Comparison of ENCODE assay signal across 16 cellular contexts in the genomic region with DNA sequence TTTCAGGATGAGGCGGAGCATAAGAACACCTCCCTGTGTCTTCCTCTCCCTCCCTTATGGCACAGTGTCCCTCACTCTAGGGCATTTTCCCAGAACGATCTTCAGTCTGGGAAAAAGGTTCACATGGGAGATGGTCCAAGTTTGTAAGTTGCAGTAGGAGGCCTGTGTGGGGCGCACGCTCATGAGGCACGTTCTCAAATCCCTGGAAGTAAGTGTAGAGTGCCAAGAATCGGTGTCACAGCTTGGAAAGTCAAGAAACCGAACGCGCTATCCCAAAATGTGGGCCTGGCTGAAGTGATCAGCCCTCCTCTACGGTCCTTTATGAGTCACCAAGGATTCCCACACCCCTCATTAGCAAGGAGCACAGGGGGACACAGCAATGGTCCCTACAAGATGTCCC. TPM values are rescaled to one million over a fixed set of nuclear protein-coding genes. Genes with fewer than 3 reads are reported as not detected.
DNase-seq lines count a peak whose midpoint lies in the region; ATAC-seq, FAIRE-seq and TF ChIP-seq lines count a peak whose summit lies in the region.
"Had no signal": no experiment of that assay in that cellular context is flagged by ENCODE, and none has a peak within 500 bp of the region (broad histone marks: within the 10 kb centered on the region; RNA-seq: fewer than 3 reads in every experiment).

No MANE protein-coding gene starts in this region.

- H3K27ac ChIP-seq in DND-41 (ENCODE audit: low read length): peak overlapping the region; percentile 27; the same call in 1 of the 2 replicates
- no peak overlapping the region for H3K27ac ChIP-seq in mesenchymal stem cell (ENCODE audit: low read length, poor library complexity, severe bottlenecking)
- H3K27ac ChIP-seq in tibial nerve: peak overlapping the region; percentile 3 to 87 (median 56)
- H3K27ac ChIP-seq: C4-2B had no signal

- peak overlapping the region; percentile 86 for H4K8ac ChIP-seq in mesenchymal stem cell (ENCODE audit: low read length)

- peak overlapping the region; percentile 57 to 71 for H3K4ac ChIP-seq in mesenchymal stem cell (ENCODE audit: low read depth in 1 of 2, low read length in 2 of 2)

- no peak overlapping the region for H2BK120ac ChIP-seq in mesenchymal stem cell (ENCODE audit: low read depth, low read length)

- no peak for ATAC-seq in DND-41 (ENCODE audit: insufficient read depth, low read depth)
- ATAC-seq: activated CD4-positive, CD25-positive, alpha-beta regulatory T cell treated with anti-CD3 and anti-CD28 coated beads, Interleukin-2, amount 50 U/mL, for 24 hours; stimulated activated naive CD8-positive, alpha-beta T cell treated with anti-CD3 and anti-CD28 coated beads, Interleukin-15, Interleukin-2, amounts not matched to agents 100 U/mL and 50 U/mL, for 24 hours had no signal

- peak overlapping the region in 1 of 2 experiments; percentile 44 for H3K14ac ChIP-seq in mesenchymal stem cell (ENCODE audit: low read length in 2 of 2)

- 88% methylated on average over 10 of the region's 10 CpGs for WGBS in mesenchymal stem cell
- 67 to 68% methylated on average over 10 of the region's 10 CpGs for WGBS in tibial nerve, 2 donors

- H3K4me2 ChIP-seq in DND-41 (ENCODE audit: insufficient read depth, low read length) (no peak overlapping the region), mesenchymal stem cell (ENCODE audit: low read length, poor library complexity, severe bottlenecking) (no peak overlapping the region)

- no peak for DNase-seq in DND-41
- peak; percentile 15 for DNase-seq in adipocyte (ENCODE audit: low read depth)
- DNase-seq in mesenchymal stem cell: no peak
- no peak for DNase-seq in tibial nerve (ENCODE audit: low spot score in 2 of 2)
- no peak for DNase-seq in HT-29 (ENCODE audit: low spot score)
- DNase-seq in CD1c-positive myeloid dendritic cell (ENCODE audit: extremely low spot score): no peak
- no peak for DNase-seq in RCC 7860 (ENCODE audit: low spot score)
- no peak for DNase-seq in NCI-H2029 treated with DMSO at 0.1 percent for 48 hours (lab: John Stamatoyannopoulos, UW)
- DNase-seq: NCI-H1930; NCI-H526; RPMI8226; stimulated activated naive CD8-positive, alpha-beta T cell treated with anti-CD3 and anti-CD28 coated beads, Interleukin-15, Interleukin-2, amounts not matched to agents 100 U/mL and 50 U/mL, for 24 hours had no signal

- H3K79me2 ChIP-seq in DND-41 (ENCODE audit: insufficient read depth, low read length): no peaks in the 10 kb centered on the region

- H3K79me1 ChIP-seq in mesenchymal stem cell (replicated peaks; ENCODE audit: low read length, poor library complexity, severe bottlenecking): no peaks in the 10 kb centered on the region

- peak overlapping the region; percentile 57 to 59 for H3K18ac ChIP-seq in mesenchymal stem cell (ENCODE audit: low read depth in 1 of 2, low read length in 2 of 2)

- H2AFZ ChIP-seq in DND-41 (ENCODE audit: low read depth, low read length) (peak overlapping the region; percentile 80), mesenchymal stem cell (ENCODE audit: low read depth, low read length) (no peak overlapping the region)

- no peak for TF ChIP-seq CTCF in DND-41 (IDR thresholded peaks at IDR 0.05; ENCODE audit: borderline replicate concordance, extremely low read depth, low read length, poor library complexity, severe bottlenecking)
- TF ChIP-seq CTCF in tibial nerve (IDR thresholded peaks at IDR 0.05): no peak

- H4K91ac ChIP-seq in mesenchymal stem cell (ENCODE audit: low read length): peak overlapping the region; percentile 76

- H2BK12ac ChIP-seq in mesenchymal stem cell (ENCODE audit: low read length in 2 of 2): peak overlapping the region; percentile 79 to 96

- H3K9me3 ChIP-seq in DND-41 (ENCODE audit: insufficient read depth, low read length, severe bottlenecking) (no peaks in the 10 kb centered on the region), adipocyte (ENCODE audit: control insufficient read depth, low read length) (no peaks in the 10 kb centered on the region), mesenchymal stem cell (ENCODE audit: control insufficient read depth, low read length) (no peaks in the 10 kb centered on the region), tibial nerve (no peaks in the 10 kb centered on the region)

- no peak for TF ChIP-seq EP300 in tibial nerve (IDR thresholded peaks at IDR 0.05)

- H3K4me3 ChIP-seq in DND-41 (ENCODE audit: low read depth in 1 of 2, low read length in 2 of 2): no peak overlapping the region
- peak overlapping the region; percentile 20 for H3K4me3 ChIP-seq in adipocyte (ENCODE audit: low read length)
- no peak overlapping the region for H3K4me3 ChIP-seq in mesenchymal stem cell (ENCODE audit: insufficient read depth in 1 of 2, low read depth in 1 of 2, low read length in 2 of 2)
- H3K4me3 ChIP-seq in tibial nerve: no peak overlapping the region
- H3K4me3 ChIP-seq: skin epidermis had no signal

- H3K27me3 ChIP-seq in DND-41 (ENCODE audit: insufficient read depth, low read length, poor library complexity): peaks cover 11% of the 10 kb centered on the region
- peaks cover 15% of the 10 kb centered on the region for H3K27me3 ChIP-seq in adipocyte (replicated peaks; ENCODE audit: control insufficient read depth, insufficient read depth, low read length)
- H3K27me3 ChIP-seq in mesenchymal stem cell (ENCODE audit: control insufficient read depth in 1 of 2, insufficient read depth in 1 of 2, low read length in 2 of 2): peaks cover 49 to 60% of the 10 kb centered on the region in 2 experiments
- H3K27me3 ChIP-seq in tibial nerve: no peaks in the 10 kb centered on the region

- peak overlapping the region; percentile 26 for H2BK15ac ChIP-seq in mesenchymal stem cell (ENCODE audit: low read depth, poor library complexity, severe bottlenecking)

- FAIRE-seq in RCC 7860 (lab: Jason Lieb, UNC): no peak
- FAIRE-seq: GM12891 had no signal

- no peak for TF ChIP-seq POLR2A in tibial nerve (IDR thresholded peaks at IDR 0.05)

- H3K36me3 ChIP-seq in DND-41 (ENCODE audit: insufficient read depth, low read length): no peaks in the 10 kb centered on the region
- H3K36me3 ChIP-seq in adipocyte (ENCODE audit: control insufficient read depth, insufficient read depth, low read length, severe bottlenecking): no peaks in the 10 kb centered on the region
- peaks cover 0 to 4% of the 10 kb centered on the region in 2 experiments for H3K36me3 ChIP-seq in mesenchymal stem cell (ENCODE audit: control insufficient read depth in 1 of 2, insufficient read depth in 2 of 2, low read depth in 1 of 2, low read length in 2 of 2)
- H3K36me3 ChIP-seq in tibial nerve: peaks cover 0 to 19% (median 0%) of the 10 kb centered on the region in 3 donors

- H3K23ac ChIP-seq in mesenchymal stem cell (ENCODE audit: low read length in 2 of 2): peak overlapping the region in 1 of 2 experiments; percentile 34

- no peaks in the 10 kb centered on the region for H4K20me1 ChIP-seq in DND-41 (ENCODE audit: insufficient read depth, low read length)

- H3K9ac ChIP-seq in DND-41 (ENCODE audit: low read depth, low read length) (no peak overlapping the region), adipocyte (ENCODE audit: low read length) (peak overlapping the region; percentile 61), mesenchymal stem cell (ENCODE audit: low read length) (no peak overlapping the region)

- no peak overlapping the region for H2BK5ac ChIP-seq in mesenchymal stem cell (ENCODE audit: low read depth, low read length, poor library complexity, severe bottlenecking)

- no peak overlapping the region for H2AK5ac ChIP-seq in mesenchymal stem cell (ENCODE audit: low read length, severe bottlenecking)

- peaks cover 28% of the 10 kb centered on the region for H3K4me1 ChIP-seq in DND-41 (ENCODE audit: insufficient read depth, low read length)
- H3K4me1 ChIP-seq in adipocyte (ENCODE audit: control insufficient read depth, insufficient read depth, low read length): peaks cover 26% of the 10 kb centered on the region
- H3K4me1 ChIP-seq in mesenchymal stem cell (ENCODE audit: control insufficient read depth, insufficient read depth, low read depth, low read length): peaks cover 14% of the 10 kb centered on the region
- peaks cover 0 to 43% (median 18%) of the 10 kb centered on the region in 4 donors for H3K4me1 ChIP-seq in tibial nerve

RNA-seq across cellular contexts. Expression of a gene that starts 23.9 kb away (rescaled TPM):
- polyA plus RNA-seq in mesenchymal stem cell (2013, experiment 1 of 2): 81.8 TPM
- polyA plus RNA-seq in mesenchymal stem cell (2013, experiment 2 of 2): 74.6 TPM
- 10 to 100 TPM; 55.5 to 97.2 (median 77.3) TPM for total RNA-seq in tibial nerve
- total RNA-seq in HT-29 (2014; rRNA removed; shearing (Covaris generic)): 1.1 and 1.3 TPM in 2 replicates

RNA-seq across cellular contexts. Expression of a gene that starts 40.1 kb away (rescaled TPM):
- polyA plus RNA-seq in mesenchymal stem cell (2013, experiment 1 of 2): 73.1 TPM
- polyA plus RNA-seq in mesenchymal stem cell (2013, experiment 2 of 2): 72.6 TPM
- total RNA-seq in tibial nerve: 10 to 100 TPM; 34.5 to 58.5 (median 40.2) TPM
- total RNA-seq in HT-29 (2014; rRNA removed; shearing (Covaris generic)): 72.5 and 87.7 TPM in 2 replicates

RNA-seq across cellular contexts. Expression of a gene that starts 45.4 kb away (rescaled TPM):
- polyA plus RNA-seq in mesenchymal stem cell (2013, experiment 1 of 2): 26.1 TPM
- polyA plus RNA-seq in mesenchymal stem cell (2013, experiment 2 of 2): 25.0 TPM
- 10 to 100 TPM; 34.3 to 72.9 (median 34.9) TPM for total RNA-seq in tibial nerve
- total RNA-seq in HT-29 (2014; rRNA removed; shearing (Covaris generic)): 80.2 and 82.5 TPM in 2 replicates

Comparison
In these comparisons a context has a peak if more than half of its experiments do, and no peak if none do; other contexts are left out.
1. RNA of a gene that starts 23.9 kb away (total RNA-seq): 55.5 to 97.2 TPM in tibial nerve; 1.1 to 1.3 TPM in HT-29; every median in the first group is over 10 times any median in the second.